9 cellular contexts compared by ENCODE assay signal in genomic region chr1:222582099-222582774, GRCh38. TPM values are rescaled to one million over a fixed set of nuclear protein-coding genes. Genes with fewer than 3 reads are reported as not detected.
DNase-seq lines count a peak whose midpoint lies in the region; ATAC-seq lines count a peak whose summit lies in the region.
"Had no signal": no experiment of that assay in that cellular context is flagged by ENCODE, and none has a peak within 500 bp of the region (broad histone marks: within the 10 kb centered on the region; RNA-seq: fewer than 3 reads in every experiment).

No MANE protein-coding gene starts in this region.

- H3K4me3 Mint-ChIP-seq in activated T-cell treated with anti-CD3 and anti-CD28 coated beads, Interleukin-2, amount 50 U/mL, for 4 hours = no peak overlapping the region
- no peak overlapping the region for H3K4me3 Mint-ChIP-seq in stimulated activated memory B cell treated with anti-CD40 and anti-IgM and Interleukin-4, amounts not matched to agents 10 μg/mL and 1 μg/mL and 100 μg/mL, for 72 hours

- no peaks in the 10 kb centered on the region for H3K9me3 Mint-ChIP-seq in activated T-cell treated with anti-CD3 and anti-CD28 coated beads, Interleukin-2, amount 50 U/mL, for 4 hours
- H3K9me3 Mint-ChIP-seq in stimulated activated memory B cell treated with anti-CD40 and anti-IgM and Interleukin-4, amounts not matched to agents 10 μg/mL and 1 μg/mL and 100 μg/mL, for 72 hours = no peaks in the 10 kb centered on the region

- peaks cover 59% of the 10 kb centered on the region for H3K36me3 Mint-ChIP-seq in activated T-cell treated with anti-CD3 and anti-CD28 coated beads, Interleukin-2, amount 50 U/mL, for 4 hours (ENCODE audit: insufficient read depth)
- H3K36me3 Mint-ChIP-seq in stimulated activated memory B cell treated with anti-CD40 and anti-IgM and Interleukin-4, amounts not matched to agents 10 μg/mL and 1 μg/mL and 100 μg/mL, for 72 hours = peaks cover 58% of the 10 kb centered on the region

- no peaks in the 10 kb centered on the region for H3K27me3 Mint-ChIP-seq in activated T-cell treated with anti-CD3 and anti-CD28 coated beads, Interleukin-2, amount 50 U/mL, for 4 hours (ENCODE audit: low read depth)
- H3K27me3 Mint-ChIP-seq in stimulated activated memory B cell treated with anti-CD40 and anti-IgM and Interleukin-4, amounts not matched to agents 10 μg/mL and 1 μg/mL and 100 μg/mL, for 72 hours = no peaks in the 10 kb centered on the region

- DNase-seq in activated T-cell treated with anti-CD3 and anti-CD28 coated beads, Interleukin-2, amount 50 U/mL, for 4 hours = no peak
- DNase-seq in activated T-cell treated with anti-CD3 and anti-CD28 coated beads, Interleukin-2, amount 50 U/mL, for 48 hours = no peak
- peak; percentile 76 for DNase-seq in SW480 (ENCODE audit: low spot score)
- no peak for DNase-seq in amniotic stem cell (lab: John Stamatoyannopoulos, UW)
- DNase-seq in activated CD4-positive, alpha-beta T cell treated with anti-CD3 and anti-CD28 coated beads for 1 hour = no peak
- no peak for DNase-seq in activated CD4-positive, alpha-beta T cell treated with anti-CD3 and anti-CD28 coated beads, Interleukin-2, amount 50 U/mL, for 48 hours
- DNase-seq: gastrocnemius medialis had no signal

- H3K27ac Mint-ChIP-seq in stimulated activated memory B cell treated with anti-CD40 and anti-IgM and Interleukin-4, amounts not matched to agents 10 μg/mL and 1 μg/mL and 100 μg/mL, for 72 hours = peak overlapping the region; percentile 73

- peaks cover 31% of the 10 kb centered on the region for H3K4me1 Mint-ChIP-seq in activated T-cell treated with anti-CD3 and anti-CD28 coated beads, Interleukin-2, amount 50 U/mL, for 4 hours (ENCODE audit: low read depth)
- peaks cover 58% of the 10 kb centered on the region for H3K4me1 Mint-ChIP-seq in stimulated activated memory B cell treated with anti-CD40 and anti-IgM and Interleukin-4, amounts not matched to agents 10 μg/mL and 1 μg/mL and 100 μg/mL, for 72 hours

- ATAC-seq in activated T-cell treated with anti-CD3 and anti-CD28 coated beads, Interleukin-2, amount 50 U/mL, for 4 hours = peak; percentile 25 to 43
- ATAC-seq in HG02938 (IDR thresholded peaks at IDR 0.05; ENCODE audit: unreplicated experiment) = peak; percentile 63
- ATAC-seq in stimulated activated memory B cell treated with anti-CD40 and anti-IgM and Interleukin-4, amounts not matched to agents 10 μg/mL and 1 μg/mL and 100 μg/mL, for 72 hours = no peak
- ATAC-seq: gastrocnemius medialis had no signal

RNA-seq across cellular contexts. Expression of gene TAF1A, which starts 7.5 kb away (rescaled TPM):
- 10 to 100 TPM; 24.8 to 34.3 (median 30.8) TPM for total RNA-seq in activated T-cell treated with anti-CD3 and anti-CD28 coated beads, Interleukin-2, amount 50 U/mL, for 4 hours

RNA-seq across cellular contexts. Expression of gene HHIPL2, which starts 34.3 kb away (rescaled TPM):
- 1 to 10 TPM; 1.6 to 1.7 (median 1.7) TPM for total RNA-seq in activated T-cell treated with anti-CD3 and anti-CD28 coated beads, Interleukin-2, amount 50 U/mL, for 4 hours
- total RNA-seq: gastrocnemius medialis had no signal

RNA-seq across cellular contexts. Expression of gene MIA3, which starts 35.7 kb away (rescaled TPM):
- 10 to 100 TPM; 33.4 to 39.1 (median 35.4) TPM for total RNA-seq in activated T-cell treated with anti-CD3 and anti-CD28 coated beads, Interleukin-2, amount 50 U/mL, for 4 hours
